Comparison of ENCODE assay signal across 27 cellular contexts in the genomic region with DNA sequence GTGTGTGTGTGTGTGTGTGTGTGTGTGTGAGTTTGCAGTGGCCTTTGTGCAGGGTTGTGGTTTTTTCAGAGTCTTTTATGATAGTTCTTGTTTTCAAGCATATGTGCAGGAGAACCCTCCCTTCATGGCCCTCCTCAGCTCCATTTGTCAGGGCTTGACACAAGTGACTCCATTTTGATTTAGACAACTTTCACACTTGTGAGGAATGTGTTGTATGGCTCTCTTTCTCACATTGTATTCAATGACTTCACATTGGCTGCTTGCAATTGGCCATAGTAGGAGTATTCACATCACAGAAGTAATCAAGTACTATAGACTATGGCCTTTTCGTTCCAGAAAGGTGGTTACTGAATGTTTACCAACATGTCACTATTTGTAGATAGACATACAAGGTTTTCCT.
"Had no signal": no experiment of that assay in that cellular context is flagged by ENCODE, and none has a peak within 500 bp of the region (broad histone marks: within the 10 kb centered on the region; RNA-seq: fewer than 3 reads in every experiment).

No MANE protein-coding gene starts in this region.

- H3K9me3 Mint-ChIP-seq: stimulated activated effector memory CD8-positive, alpha-beta T cell treated with anti-CD3 and anti-CD28 coated beads, Interleukin-12 subunit alpha, Interleukin-12 subunit beta, amount 100 ng/mL, for 72 hours; stimulated activated memory B cell treated with anti-CD40 and anti-IgM and Interleukin-4, amounts not matched to agents 10 μg/mL and 1 μg/mL and 100 μg/mL, for 72 hours; stimulated activated naive CD8-positive, alpha-beta T cell treated with anti-CD3 and anti-CD28 coated beads, Interleukin-15, amount 100 ng/mL, for 72 hours; stimulated activated naive CD8-positive, alpha-beta T cell treated with anti-CD3 and anti-CD28 coated beads, Interleukin-15, Interleukin-2, amounts not matched to agents 100 ng/mL and 50 ng/mL, for 24 hours; type B pancreatic cell had no signal

- H3K27ac Mint-ChIP-seq: stimulated activated effector memory CD8-positive, alpha-beta T cell treated with anti-CD3 and anti-CD28 coated beads, Interleukin-12 subunit alpha, Interleukin-12 subunit beta, amount 100 ng/mL, for 72 hours; stimulated activated memory B cell treated with anti-CD40 and anti-IgM and Interleukin-4, amounts not matched to agents 10 μg/mL and 1 μg/mL and 100 μg/mL, for 72 hours; stimulated activated naive B cell treated with anti-CD40 and anti-IgM and Interleukin-4, amounts not matched to agents 10 μg/mL and 1 μg/mL and 100 μg/mL, for 72 hours; stimulated activated naive CD8-positive, alpha-beta T cell treated with anti-CD3 and anti-CD28 coated beads, Interleukin-15, amount 100 ng/mL, for 72 hours; stimulated activated naive CD8-positive, alpha-beta T cell treated with anti-CD3 and anti-CD28 coated beads, Interleukin-15, Interleukin-2, amounts not matched to agents 100 ng/mL and 50 ng/mL, for 24 hours; type B pancreatic cell had no signal

- H3K9me3 ChIP-seq: stomach, suprapubic skin, testis, thoracic aorta, thyroid gland, tibial artery, tibial nerve, transverse colon, upper lobe of left lung, upper lobe of right lung, uterus, vagina had no signal

- H3K27me3 ChIP-seq: stomach, suprapubic skin, testis, thyroid gland, tibial artery, tibial nerve, transverse colon, upper lobe of left lung, uterus, vagina had no signal

- ATAC-seq: stimulated activated effector memory CD8-positive, alpha-beta T cell treated with anti-CD3 and anti-CD28 coated beads, Interleukin-12 subunit alpha, Interleukin-12 subunit beta, amount 100 ng/mL, for 72 hours; stimulated activated memory B cell treated with anti-CD40 and anti-IgM and Interleukin-4, amounts not matched to agents 10 μg/mL and 1 μg/mL and 100 μg/mL, for 72 hours; stimulated activated naive B cell treated with anti-CD40 and anti-IgM and Interleukin-4, amounts not matched to agents 10 μg/mL and 1 μg/mL and 100 μg/mL, for 72 hours; stimulated activated naive CD8-positive, alpha-beta T cell treated with anti-CD3 and anti-CD28 coated beads, Interleukin-15, amount 100 ng/mL, for 72 hours; stimulated activated naive CD8-positive, alpha-beta T cell treated with anti-CD3 and anti-CD28 coated beads, Interleukin-15, Interleukin-2, amounts not matched to agents 100 U/mL and 50 U/mL, for 24 hours; upper lobe of right lung had no signal

- H3K27me3 Mint-ChIP-seq: stimulated activated memory B cell treated with anti-CD40 and anti-IgM and Interleukin-4, amounts not matched to agents 10 μg/mL and 1 μg/mL and 100 μg/mL, for 72 hours; stimulated activated naive B cell treated with anti-CD40 and anti-IgM and Interleukin-4, amounts not matched to agents 10 μg/mL and 1 μg/mL and 100 μg/mL, for 72 hours; stimulated activated naive CD8-positive, alpha-beta T cell treated with anti-CD3 and anti-CD28 coated beads, Interleukin-15, amount 100 ng/mL, for 72 hours; type B pancreatic cell had no signal

- H3K4me3 Mint-ChIP-seq: stimulated activated effector memory CD8-positive, alpha-beta T cell treated with anti-CD3 and anti-CD28 coated beads, Interleukin-12 subunit alpha, Interleukin-12 subunit beta, amount 100 ng/mL, for 72 hours; stimulated activated memory B cell treated with anti-CD40 and anti-IgM and Interleukin-4, amounts not matched to agents 10 μg/mL and 1 μg/mL and 100 μg/mL, for 72 hours; stimulated activated naive B cell treated with anti-CD40 and anti-IgM and Interleukin-4, amounts not matched to agents 10 μg/mL and 1 μg/mL and 100 μg/mL, for 72 hours; stimulated activated naive CD8-positive, alpha-beta T cell treated with anti-CD3 and anti-CD28 coated beads, Interleukin-15, amount 100 ng/mL, for 72 hours; stimulated activated naive CD8-positive, alpha-beta T cell treated with anti-CD3 and anti-CD28 coated beads, Interleukin-15, Interleukin-2, amounts not matched to agents 100 ng/mL and 50 ng/mL, for 24 hours; type B pancreatic cell had no signal

- H3K4me3 ChIP-seq: stomach, suprapubic skin, testis, thoracic aorta, thyroid gland, tibial artery, tibial nerve, transverse colon, upper lobe of left lung, upper lobe of right lung, uterus, vagina had no signal

- H3K27ac ChIP-seq: stomach, suprapubic skin, testis, thoracic aorta, thyroid gland, tibial artery, tibial nerve, transverse colon, upper lobe of left lung, upper lobe of right lung, vagina had no signal

- H3K36me3 Mint-ChIP-seq: stimulated activated effector memory CD8-positive, alpha-beta T cell treated with anti-CD3 and anti-CD28 coated beads, Interleukin-12 subunit alpha, Interleukin-12 subunit beta, amount 100 ng/mL, for 72 hours; stimulated activated memory B cell treated with anti-CD40 and anti-IgM and Interleukin-4, amounts not matched to agents 10 μg/mL and 1 μg/mL and 100 μg/mL, for 72 hours; stimulated activated naive B cell treated with anti-CD40 and anti-IgM and Interleukin-4, amounts not matched to agents 10 μg/mL and 1 μg/mL and 100 μg/mL, for 72 hours; type B pancreatic cell had no signal

- DNase-seq: stimulated activated CD4-positive, alpha-beta T cell treated with anti-CD3 and anti-CD28 coated beads, Interleukin-2, amount 100 ng/mL, for 48 hours; stimulated activated CD4-positive, alpha-beta T cell treated with anti-CD3 and anti-CD28 coated beads, Interleukin-4, amount 100 ng/mL, for 1 hour; stimulated activated CD4-positive, alpha-beta T cell treated with anti-CD3 and anti-CD28 coated beads, Interleukin-4, amount 100 ng/mL, for 24 hours; stimulated activated CD4-positive, alpha-beta T cell treated with anti-CD3 and anti-CD28 coated beads, Interleukin-4, amount 100 ng/mL, for 4 hours; stimulated activated CD8-positive, alpha-beta memory T cell treated with anti-CD3 and anti-CD28 coated beads, Interleukin-4, amount 100 ng/mL, for 48 hours; stimulated activated naive B cell treated with anti-CD40 and anti-IgM and Interleukin-4, amounts not matched to agents 10 μg/mL and 1 μg/mL and 100 μg/mL, for 72 hours; stimulated activated naive CD4-positive, alpha-beta T cell; stimulated activated naive CD4-positive, alpha-beta T cell treated with Interleukin-2 at 50 U/mL for 16 hours; stimulated activated naive CD8-positive, alpha-beta T cell treated with anti-CD3 and anti-CD28 coated beads, Interleukin-15, amount 100 ng/mL, for 72 hours; stimulated activated naive CD8-positive, alpha-beta T cell treated with anti-CD3 and anti-CD28 coated beads, Interleukin-15, Interleukin-2, amounts not matched to agents 100 U/mL and 50 U/mL, for 24 hours; stomach; testis; thyroid gland; tibial artery; transverse colon; upper lobe of left lung; upper lobe of right lung; uterus had no signal

- FAIRE-seq: urothelium cell line had no signal

- H3K4me1 ChIP-seq: stomach, suprapubic skin, testis, thyroid gland, tibial nerve, transverse colon, upper lobe of left lung, upper lobe of right lung, vagina had no signal

- H3K4me1 Mint-ChIP-seq: stimulated activated effector memory CD8-positive, alpha-beta T cell treated with anti-CD3 and anti-CD28 coated beads, Interleukin-12 subunit alpha, Interleukin-12 subunit beta, amount 100 ng/mL, for 72 hours; stimulated activated memory B cell treated with anti-CD40 and anti-IgM and Interleukin-4, amounts not matched to agents 10 μg/mL and 1 μg/mL and 100 μg/mL, for 72 hours; stimulated activated naive CD8-positive, alpha-beta T cell treated with anti-CD3 and anti-CD28 coated beads, Interleukin-15, amount 100 ng/mL, for 72 hours had no signal

- H3K36me3 ChIP-seq: stomach, suprapubic skin, thoracic aorta, thyroid gland, tibial artery, tibial nerve, transverse colon, upper lobe of left lung, upper lobe of right lung, uterus, vagina had no signal
